In the genomic region with DNA sequence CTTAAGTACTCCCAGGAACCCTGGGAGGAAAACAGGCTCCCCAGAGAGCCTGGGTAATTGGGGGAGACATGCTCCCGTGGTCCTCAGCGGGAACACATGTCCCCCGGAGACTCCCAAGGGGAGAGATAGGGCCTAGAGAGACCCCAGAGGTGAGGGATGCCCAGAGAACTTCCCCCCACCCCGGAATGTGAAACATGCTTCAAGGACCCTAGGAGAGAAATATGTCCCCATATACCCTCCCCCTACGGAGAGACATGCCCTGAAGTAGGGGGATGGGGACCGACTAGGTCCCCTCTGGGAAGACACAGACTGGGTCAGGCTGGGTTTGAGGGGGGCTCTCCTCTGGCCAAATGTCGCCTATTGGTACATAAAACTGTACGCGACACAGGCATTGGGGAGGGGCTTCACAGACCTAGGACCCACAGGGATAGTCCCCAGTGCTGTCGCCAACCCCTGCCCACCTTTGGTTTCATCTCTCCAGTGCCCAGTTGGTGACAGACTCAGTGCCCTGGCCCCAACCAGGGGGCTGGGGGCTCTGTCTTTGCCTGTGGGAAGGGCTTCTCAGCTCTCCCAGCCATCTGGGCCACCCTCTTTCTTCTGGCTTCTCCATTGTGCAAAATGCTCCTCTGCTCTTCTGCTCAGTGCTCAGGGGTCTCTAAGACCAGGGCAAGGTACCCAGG, we compare ENCODE assay signal across 9 cellular contexts. TPM values are rescaled to one million over a fixed set of nuclear protein-coding genes. Genes with fewer than 3 reads are reported as not detected.
DNase-seq lines count a peak whose midpoint lies in the region; ATAC-seq and TF ChIP-seq lines count a peak whose summit lies in the region.
"Had no signal": no experiment of that assay in that cellular context is flagged by ENCODE, and none has a peak within 500 bp of the region (broad histone marks: within the 10 kb centered on the region; RNA-seq: fewer than 3 reads in every experiment).

No MANE protein-coding gene starts in this region.

- POLR2A ChIA-PET in activated naive CD8-positive, alpha-beta T cell treated with anti-CD3 and anti-CD28 coated beads, Interleukin-2, amount 10 ng/mL, durations not matched to agents 7 days and 5 days (lab: Charles Lee): no interaction called here
- POLR2A ChIA-PET in activated CD8-positive, alpha-beta T cell treated with anti-CD3 and anti-CD28 coated beads, Interleukin-2, amount 10 ng/mL, durations not matched to agents 7 days and 5 days (lab: Charles Lee): no interaction called here

- no peaks in the 10 kb centered on the region for H3K36me3 Mint-ChIP-seq in activated naive CD8-positive, alpha-beta T cell treated with anti-CD3 and anti-CD28 coated beads, Interleukin-2, amount 10 ng/mL, durations not matched to agents 7 days and 5 days
- peaks cover 1% of the 10 kb centered on the region for H3K36me3 Mint-ChIP-seq in activated naive CD8-positive, alpha-beta T cell treated with anti-CD3 and anti-CD28 coated beads for 36 hours
- no peaks in the 10 kb centered on the region for H3K36me3 Mint-ChIP-seq in activated CD8-positive, alpha-beta T cell treated with anti-CD3 and anti-CD28 coated beads, Interleukin-2, amount 10 ng/mL, durations not matched to agents 7 days and 5 days (ENCODE audit: low read depth)

- TF ChIP-seq POLR2A in thyroid gland (IDR thresholded peaks at IDR 0.05): no peak
- TF ChIP-seq POLR2A in testis (IDR thresholded peaks at IDR 0.05): no peak

- WGBS in thyroid gland, 2 donors: 83 to 84% methylated on average over 7 to 10 of the region's 10 CpGs
- 55 to 78% methylated on average over 4 to 10 of the region's 10 CpGs for WGBS in testis, 2 donors

- no peak for ATAC-seq in activated naive CD8-positive, alpha-beta T cell treated with anti-CD3 and anti-CD28 coated beads, Interleukin-2, amount 10 ng/mL, durations not matched to agents 7 days and 5 days (ENCODE audit: low read depth)
- no peak for ATAC-seq in activated CD8-positive, alpha-beta T cell treated with anti-CD3 and anti-CD28 coated beads, Interleukin-2, amount 10 ng/mL, durations not matched to agents 7 days and 5 days

- H3K9me3 Mint-ChIP-seq in activated naive CD8-positive, alpha-beta T cell treated with anti-CD3 and anti-CD28 coated beads, Interleukin-2, amount 10 ng/mL, durations not matched to agents 7 days and 5 days: no peaks in the 10 kb centered on the region
- H3K9me3 Mint-ChIP-seq in activated naive CD8-positive, alpha-beta T cell treated with anti-CD3 and anti-CD28 coated beads for 36 hours: no peaks in the 10 kb centered on the region
- H3K9me3 Mint-ChIP-seq in activated CD8-positive, alpha-beta T cell treated with anti-CD3 and anti-CD28 coated beads, Interleukin-2, amount 10 ng/mL, durations not matched to agents 7 days and 5 days (ENCODE audit: insufficient read depth): no peaks in the 10 kb centered on the region

- H3K4me3 ChIP-seq in thyroid gland (replicated peaks in 1 of 3) (no peak overlapping the region), testis (no peak overlapping the region)

- H3K27ac ChIP-seq in layer of hippocampus (ENCODE audit: low read depth, low read length): peak overlapping the region; percentile 75
- peak overlapping the region in 2 of 3 donors; percentile 71 to 95 for H3K27ac ChIP-seq in thyroid gland
- H3K27ac ChIP-seq in testis: peak overlapping the region in 1 of 2 donors; percentile 94

- H3K9me3 ChIP-seq in thyroid gland (no peaks in the 10 kb centered on the region), testis (no peaks in the 10 kb centered on the region)

- H3K27me3 ChIP-seq in layer of hippocampus (ENCODE audit: control insufficient read depth, insufficient read depth, low read length): no peaks in the 10 kb centered on the region
- H3K27me3 ChIP-seq in thyroid gland: no peaks in the 10 kb centered on the region
- H3K27me3 ChIP-seq in testis: no peaks in the 10 kb centered on the region

- peak overlapping the region; percentile 48 for H3K27ac Mint-ChIP-seq in activated naive CD8-positive, alpha-beta T cell treated with anti-CD3 and anti-CD28 coated beads, Interleukin-2, amount 10 ng/mL, durations not matched to agents 7 days and 5 days
- no peak overlapping the region for H3K27ac Mint-ChIP-seq in activated naive CD8-positive, alpha-beta T cell treated with anti-CD3 and anti-CD28 coated beads for 36 hours
- no peak overlapping the region for H3K27ac Mint-ChIP-seq in activated CD8-positive, alpha-beta T cell treated with anti-CD3 and anti-CD28 coated beads, Interleukin-2, amount 10 ng/mL, durations not matched to agents 7 days and 5 days

- H3K27me3 Mint-ChIP-seq in activated naive CD8-positive, alpha-beta T cell treated with anti-CD3 and anti-CD28 coated beads, Interleukin-2, amount 10 ng/mL, durations not matched to agents 7 days and 5 days: peaks cover 2% of the 10 kb centered on the region
- H3K27me3 Mint-ChIP-seq in activated naive CD8-positive, alpha-beta T cell treated with anti-CD3 and anti-CD28 coated beads for 36 hours: peaks cover 10% of the 10 kb centered on the region
- H3K27me3 Mint-ChIP-seq in activated CD8-positive, alpha-beta T cell treated with anti-CD3 and anti-CD28 coated beads, Interleukin-2, amount 10 ng/mL, durations not matched to agents 7 days and 5 days (ENCODE audit: low read depth): peaks cover 2% of the 10 kb centered on the region

- intact Hi-C loops in thyroid gland (cut with DNase I): no loop called here
- intact Hi-C loops in testis (cut with DNase I; ENCODE audit: low total_unique reads): no loop called here

- CTCF ChIA-PET in activated CD8-positive, alpha-beta T cell treated with anti-CD3 and anti-CD28 coated beads, Interleukin-2, amount 10 ng/mL, durations not matched to agents 7 days and 5 days (lab: Charles Lee): no interaction called here

- DNase-seq in activated naive CD8-positive, alpha-beta T cell treated with anti-CD3 and anti-CD28 coated beads, Interleukin-2, amount 10 ng/mL, durations not matched to agents 7 days and 5 days: no peak
- no peak for DNase-seq in activated naive CD8-positive, alpha-beta T cell treated with anti-CD3 and anti-CD28 coated beads for 36 hours
- DNase-seq in activated CD8-positive, alpha-beta T cell treated with anti-CD3 and anti-CD28 coated beads, Interleukin-2, amount 10 ng/mL, durations not matched to agents 7 days and 5 days: no peak
- DNase-seq in thyroid gland: no peak
- DNase-seq in testis: no peak
- DNase-seq in stimulated activated CD4-positive, alpha-beta T cell treated with anti-CD3 and anti-CD28 coated beads, Interleukin-4, amount 100 ng/mL, for 24 hours: no peak
- no peak for DNase-seq in NCI-H2196 (lab: John Stamatoyannopoulos, UW; ENCODE audit: unreplicated experiment)
- DNase-seq: NCI-H510A treated with DMSO at 0.1 percent for 48 hours had no signal

- H3K4me1 Mint-ChIP-seq in activated naive CD8-positive, alpha-beta T cell treated with anti-CD3 and anti-CD28 coated beads, Interleukin-2, amount 10 ng/mL, durations not matched to agents 7 days and 5 days: peaks cover 9% of the 10 kb centered on the region
- peaks cover 11% of the 10 kb centered on the region for H3K4me1 Mint-ChIP-seq in activated naive CD8-positive, alpha-beta T cell treated with anti-CD3 and anti-CD28 coated beads for 36 hours
- H3K4me1 Mint-ChIP-seq in activated CD8-positive, alpha-beta T cell treated with anti-CD3 and anti-CD28 coated beads, Interleukin-2, amount 10 ng/mL, durations not matched to agents 7 days and 5 days (ENCODE audit: low read depth): peaks cover 16% of the 10 kb centered on the region

- peaks cover 16 to 32% of the 10 kb centered on the region in 2 donors for H3K4me1 ChIP-seq in thyroid gland
- H3K4me1 ChIP-seq in testis: peaks cover 5% of the 10 kb centered on the region

- no peaks in the 10 kb centered on the region for H3K36me3 ChIP-seq in thyroid gland
- H3K36me3 ChIP-seq in testis (ENCODE audit: low read depth, missing control alignments): no peaks in the 10 kb centered on the region

- H3K4me3 Mint-ChIP-seq in activated naive CD8-positive, alpha-beta T cell treated with anti-CD3 and anti-CD28 coated beads, Interleukin-2, amount 10 ng/mL, durations not matched to agents 7 days and 5 days: peak overlapping the region; percentile 28
- no peak overlapping the region for H3K4me3 Mint-ChIP-seq in activated naive CD8-positive, alpha-beta T cell treated with anti-CD3 and anti-CD28 coated beads for 36 hours
- H3K4me3 Mint-ChIP-seq in activated CD8-positive, alpha-beta T cell treated with anti-CD3 and anti-CD28 coated beads, Interleukin-2, amount 10 ng/mL, durations not matched to agents 7 days and 5 days: peak overlapping the region; percentile 60

- TF ChIP-seq CTCF in thyroid gland (IDR thresholded peaks at IDR 0.05) (no peak), testis (IDR thresholded peaks at IDR 0.05) (no peak)

RNA-seq across cellular contexts. Expression of a gene that starts 26.9 kb away (rescaled TPM):
- not detected for total RNA-seq in activated naive CD8-positive, alpha-beta T cell treated with anti-CD3 and anti-CD28 coated beads, Interleukin-2, amount 10 ng/mL, durations not matched to agents 7 days and 5 days
- not detected for total RNA-seq in activated naive CD8-positive, alpha-beta T cell treated with anti-CD3 and anti-CD28 coated beads for 36 hours
- not detected for total RNA-seq in activated CD8-positive, alpha-beta T cell treated with anti-CD3 and anti-CD28 coated beads, Interleukin-2, amount 10 ng/mL, durations not matched to agents 7 days and 5 days
- total RNA-seq in thyroid gland: 10 to 100 TPM; 23.4 to 76.2 (median 37.5) TPM
- total RNA-seq in testis: 10 to 100 TPM in 1 of 2 donors, 1 to 10 TPM in 1; 9.6 to 10.6 TPM
- polyA plus RNA-seq in testis (ENCODE audit: insufficient read depth, low read depth, low replicate concordance): 5.6 TPM

Comparison
In these comparisons a context has a peak if more than half of its experiments do, and no peak if none do; other contexts are left out.
1. RNA of a gene that starts 26.9 kb away (total RNA-seq): 23.4 to 76.2 TPM in thyroid gland and 9.6 to 10.6 TPM in testis; not detected in activated naive CD8-positive, alpha-beta T cell treated with anti-CD3 and anti-CD28 coated beads for 36 hours, not detected in activated naive CD8-positive, alpha-beta T cell treated with anti-CD3 and anti-CD28 coated beads, Interleukin-2, amount 10 ng/mL, durations not matched to agents 7 days and 5 days and not detected in activated CD8-positive, alpha-beta T cell treated with anti-CD3 and anti-CD28 coated beads, Interleukin-2, amount 10 ng/mL, durations not matched to agents 7 days and 5 days; every median in the first group is over 4 times any median in the second.